Comparison of ENCODE assay signal across 2 cellular contexts in genomic region chr16:84712138-84712671, GRCh38.
TF ChIP-seq lines count a peak whose summit lies in the region.

No MANE protein-coding gene starts in this region.

TF ChIP-seq in HCT116, 20 proteins besides CTCF, POLR2A, EP300 and RAD21:
- TF ChIP-seq EZH2 (IDR thresholded peaks at IDR 0.05) (no peak), FOSL1 (IDR thresholded peaks at IDR 0.05; ENCODE audit: low read depth) (no peak), SRF (IDR thresholded peaks at IDR 0.05; ENCODE audit: low read depth) (no peak), POLR2AphosphoS5 (IDR thresholded peaks at IDR 0.05; ENCODE audit: low read depth, low read length) (no peak), EGR1 (IDR thresholded peaks at IDR 0.05; ENCODE audit: low read depth) (no peak), JUND (IDR thresholded peaks at IDR 0.05) (no peak), SIN3A (IDR thresholded peaks at IDR 0.05; ENCODE audit: low read depth) (no peak)

TF ChIP-seq in GM12878, 131 proteins besides CTCF, POLR2A, EP300 and RAD21:
- TF ChIP-seq E4F1 (IDR thresholded peaks at IDR 0.05; ENCODE audit: borderline replicate concordance, partially characterized antibody) = no peak
- no peak for TF ChIP-seq HDAC6 (IDR thresholded peaks at IDR 0.05; ENCODE audit: unreplicated experiment)
- TF ChIP-seq BCLAF1 (IDR thresholded peaks at IDR 0.05) = no peak
- TF ChIP-seq CHD1 (IDR thresholded peaks at IDR 0.05; ENCODE audit: low read depth, low read length) = no peak
- TF ChIP-seq CHD4 (IDR thresholded peaks at IDR 0.05) = no peak
- TF ChIP-seq CEBPZ (IDR thresholded peaks at IDR 0.05; ENCODE audit: low read depth, low read length) = no peak
- no peak for TF ChIP-seq BACH1 (IDR thresholded peaks at IDR 0.05; ENCODE audit: borderline replicate concordance)
- TF ChIP-seq FOS (IDR thresholded peaks at IDR 0.05; ENCODE audit: borderline replicate concordance, extremely low read depth, insufficient read length) = no peak
- no peak for TF ChIP-seq ZSCAN29 (IDR thresholded peaks at IDR 0.05)
- no peak for TF ChIP-seq POLR2AphosphoS2 (IDR thresholded peaks at IDR 0.05; ENCODE audit: low read depth, low read length)
- no peak for TF ChIP-seq BCL11A (IDR thresholded peaks at IDR 0.05; ENCODE audit: low read depth, low read length)
- TF ChIP-seq ZBTB33 (IDR thresholded peaks at IDR 0.05) = no peak
- TF ChIP-seq ESRRA (IDR thresholded peaks at IDR 0.05; ENCODE audit: low read length) = no peak
- TF ChIP-seq SMAD1 (IDR thresholded peaks at IDR 0.05; ENCODE audit: low read depth, partially characterized antibody) = no peak
- no peak for TF ChIP-seq NR2F1 (conservative IDR thresholded peaks at IDR 0.05)
- no peak for TF ChIP-seq JUNB (IDR thresholded peaks at IDR 0.05)
- no peak for TF ChIP-seq SRF (IDR thresholded peaks at IDR 0.05; ENCODE audit: low read depth in 2 of 2, low read length in 2 of 2)
- TF ChIP-seq CUX1 (IDR thresholded peaks at IDR 0.05; ENCODE audit: insufficient replicate concordance, low read depth, low read length) = no peak
- TF ChIP-seq REST (IDR thresholded peaks at IDR 0.05; ENCODE audit: low read depth, low read length) = no peak
TF ChIP-seq in GM12878: peak in this region for 0.
